ENCODE assay signal across 1 cellular context in genomic region chr1:108559215-108560142, GRCh38.
A peak's percentile ranks its signal among the peaks of the same experiment; 100 is the strongest.
TF ChIP-seq lines count a peak whose summit lies in the region.

Gene EEIG2, plus strand, starts transcription at chr1:108560100. Its CDS starts 329 bp downstream, at chr1:108560429.

TF ChIP-seq in HCT116, 20 proteins besides CTCF, POLR2A, EP300 and RAD21 (continued from another document):
- TF ChIP-seq ATF3 (IDR thresholded peaks at IDR 0.05): no peak; the same call in 1 of the 2 replicates
- no peak for TF ChIP-seq CBX3 (IDR thresholded peaks at IDR 0.05; ENCODE audit: low read depth)
- TF ChIP-seq POLR2AphosphoS5 (IDR thresholded peaks at IDR 0.05; ENCODE audit: low read depth, low read length): peak; percentile 58
- TF ChIP-seq SRF (IDR thresholded peaks at IDR 0.05; ENCODE audit: low read depth): no peak
- TF ChIP-seq SP1 (IDR thresholded peaks at IDR 0.05; ENCODE audit: low read depth): no peak
- peak; percentile 54 for TF ChIP-seq YY1 (IDR thresholded peaks at IDR 0.05; ENCODE audit: extremely low read depth, insufficient replicate concordance, low read depth, low read length)
- TF ChIP-seq MAX (IDR thresholded peaks at IDR 0.05): peak; percentile 49
- no peak for TF ChIP-seq JUND (IDR thresholded peaks at IDR 0.05)
- TF ChIP-seq ELF1 (IDR thresholded peaks at IDR 0.05; ENCODE audit: borderline replicate concordance, low read depth): no peak; the same call in 1 of the 2 replicates
